In the genomic region with DNA sequence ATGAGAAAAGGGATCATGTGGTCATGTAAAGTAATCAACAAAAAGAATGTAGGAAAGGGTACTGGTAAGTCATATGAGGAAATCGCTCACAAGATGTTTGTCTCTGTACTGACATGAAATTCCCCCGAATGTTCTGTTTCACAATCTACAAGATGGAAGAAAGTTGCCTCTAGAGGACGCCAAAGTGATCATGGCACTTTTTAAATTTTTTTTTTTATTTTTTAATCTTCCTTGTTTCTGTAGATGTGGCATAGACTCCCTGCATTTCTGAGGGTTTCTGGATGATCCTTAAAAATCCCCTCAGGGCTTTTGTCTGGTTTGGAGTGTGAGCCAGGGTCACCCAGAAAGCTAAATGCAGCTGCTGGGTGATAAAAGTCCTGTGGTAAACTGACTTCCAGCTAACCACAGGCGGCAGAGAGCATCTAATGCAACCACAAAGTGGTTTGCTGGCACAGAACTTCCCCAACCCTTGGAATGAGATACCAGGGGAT, we compare ENCODE assay signal across 12 cellular contexts.
DNase-seq lines count a peak whose midpoint lies in the region; ATAC-seq, FAIRE-seq and TF ChIP-seq lines count a peak whose summit lies in the region.
"Had no signal": no experiment of that assay in that cellular context is flagged by ENCODE, and none has a peak within 500 bp of the region (broad histone marks: within the 10 kb centered on the region; RNA-seq: fewer than 3 reads in every experiment).

No MANE protein-coding gene starts in this region.

- no peak for TF ChIP-seq EP300 in A549 (IDR thresholded peaks at IDR 0.05)

- H3K9me2 ChIP-seq in OCI-LY7 (ENCODE audit: insufficient read depth, low read length), result no peaks in the 10 kb centered on the region; the same call in 1 of the 2 replicates

- H3K4me1 ChIP-seq in A549 (no peaks in the 10 kb centered on the region), OCI-LY7 (ENCODE audit: insufficient read depth, low read length, poor library complexity, severe bottlenecking) (no peaks in the 10 kb centered on the region)
- H3K4me1 ChIP-seq in naive thymus-derived CD4-positive, alpha-beta T cell (ENCODE audit: control insufficient read depth in 2 of 2, insufficient read depth in 2 of 2, low read length in 2 of 2), result no peaks in the 10 kb centered on the region
- H3K4me1 ChIP-seq: right atrium auricular region had no signal

- H3K36me3 Mint-ChIP-seq in naive thymus-derived CD4-positive, alpha-beta T cell, result peaks cover 0 to 7% (median 2%) of the 10 kb centered on the region in 5 donors

- no peaks in the 10 kb centered on the region for H3K9me3 ChIP-seq in A549
- H3K9me3 ChIP-seq in OCI-LY7 (ENCODE audit: low read length), result no peaks in the 10 kb centered on the region
- H3K9me3 ChIP-seq in naive thymus-derived CD4-positive, alpha-beta T cell (ENCODE audit: control insufficient read depth in 2 of 3, low read length in 3 of 3), result no peaks in the 10 kb centered on the region
- H3K9me3 ChIP-seq: right atrium auricular region had no signal

- POLR2A ChIA-PET in A549 (lab: Yijun Ruan, JAX) (no interaction called here), OCI-LY7 (lab: Charles Lee) (no interaction called here)
- POLR2A ChIA-PET in naive thymus-derived CD4-positive, alpha-beta T cell (lab: Charles Lee), result no interaction called here

- H3K4me3 ChIP-seq in A549 (no peak overlapping the region), OCI-LY7 (ENCODE audit: low read depth, low read length, poor library complexity, severe bottlenecking) (no peak overlapping the region), choroid plexus epithelial cell (ENCODE audit: low read depth, low read length) (no peak overlapping the region)
- H3K4me3 ChIP-seq in naive thymus-derived CD4-positive, alpha-beta T cell (ENCODE audit: low read length), result no peak overlapping the region
- H3K4me3 ChIP-seq: right atrium auricular region had no signal

- TF ChIP-seq CTCF in A549 (IDR thresholded peaks at IDR 0.05) (0 out of 3 replicates have a peak, but pooled peaks have one; percentile 18), OCI-LY7 (conservative IDR thresholded peaks at IDR 0.05; ENCODE audit: low read length) (peak; percentile 47), choroid plexus epithelial cell (conservative IDR thresholded peaks at IDR 0.05; ENCODE audit: low read depth, low read length) (peak; percentile 44)

- H3K36me3 ChIP-seq in OCI-LY7 (ENCODE audit: insufficient read depth, low read length), result no peaks in the 10 kb centered on the region
- no peaks in the 10 kb centered on the region for H3K36me3 ChIP-seq in naive thymus-derived CD4-positive, alpha-beta T cell (ENCODE audit: control insufficient read depth in 2 of 3, insufficient read depth in 3 of 3, low read length in 3 of 3)
- H3K36me3 ChIP-seq: right atrium auricular region had no signal

- H3K4me2 ChIP-seq in A549 (no peak overlapping the region), OCI-LY7 (ENCODE audit: low read length) (no peak overlapping the region)

- ATAC-seq in A549, result no peak
- no peak for ATAC-seq in naive thymus-derived CD4-positive, alpha-beta T cell

- H3K27me3 Mint-ChIP-seq in naive thymus-derived CD4-positive, alpha-beta T cell, result peaks cover 0 to 5% (median 0%) of the 10 kb centered on the region in 5 donors

- H3K4me3 Mint-ChIP-seq in naive thymus-derived CD4-positive, alpha-beta T cell, result no peak overlapping the region

- no peaks in the 10 kb centered on the region for H3K27me3 ChIP-seq in naive thymus-derived CD4-positive, alpha-beta T cell (ENCODE audit: control insufficient read depth in 2 of 2, insufficient read depth in 2 of 2, low read length in 2 of 2)
- H3K27me3 ChIP-seq: right atrium auricular region had no signal

- H3K4me1 Mint-ChIP-seq in naive thymus-derived CD4-positive, alpha-beta T cell, result peaks cover 0 to 4% (median 2%) of the 10 kb centered on the region in 7 donors

- no peak for TF ChIP-seq RAD21 in A549 (conservative IDR thresholded peaks at IDR 0.05 in 1 of 2, IDR thresholded peaks at IDR 0.05 in 1 of 2)

- no peak overlapping the region for H3K27ac Mint-ChIP-seq in naive thymus-derived CD4-positive, alpha-beta T cell

- peaks cover 0 to 6% (median 4%) of the 10 kb centered on the region in 11 donors for H3K9me3 Mint-ChIP-seq in naive thymus-derived CD4-positive, alpha-beta T cell

- no peaks in the 10 kb centered on the region for H3K79me2 ChIP-seq in OCI-LY7 (ENCODE audit: insufficient read depth, low read depth, low read length)

- DNase-seq in A549 (ENCODE audit: low read depth in 1 of 2, low spot score in 1 of 2) (peak in 1 of 2 experiments; percentile 25), H4 (ENCODE audit: low spot score) (peak; percentile 97), OCI-LY7 (ENCODE audit: low spot score) (no peak), choroid plexus epithelial cell (ENCODE audit: low read depth) (peak; percentile 75), NK-92 (lab: John Stamatoyannopoulos, UW; ENCODE audit: unreplicated experiment) (no peak), cardiac septum (ENCODE audit: low spot score) (no peak), NCI-H774 (lab: John Stamatoyannopoulos, UW) (no peak)
- no peak for DNase-seq in naive thymus-derived CD4-positive, alpha-beta T cell
- DNase-seq: cerebellar nuclear complex, NCI-H510A had no signal

- intact Hi-C loops in OCI-LY7 (cut with micrococcal nuclease; ENCODE audit: unreplicated experiment) (no loop called here), cardiac septum (cut with DNase I) (no loop called here)
- intact Hi-C loops in naive thymus-derived CD4-positive, alpha-beta T cell (cut with micrococcal nuclease), result no loop called here

- 34% methylated on average over 4 of the region's 4 CpGs for WGBS in A549 (ENCODE audit: missing lambda C conversion rate)

- no peak overlapping the region for H3K27ac ChIP-seq in A549
- no peak overlapping the region for H3K27ac ChIP-seq in OCI-LY7 (ENCODE audit: low read depth, low read length, poor library complexity, severe bottlenecking)
- no peak overlapping the region for H3K27ac ChIP-seq in naive thymus-derived CD4-positive, alpha-beta T cell (ENCODE audit: low read depth, low read length)
- H3K27ac ChIP-seq: right atrium auricular region had no signal

- H4K20me1 ChIP-seq in OCI-LY7 (ENCODE audit: insufficient read depth, low read length), result no peaks in the 10 kb centered on the region

- no peak for TF ChIP-seq POLR2A in A549 (IDR thresholded peaks at IDR 0.05; ENCODE audit: low read length)

- no peak overlapping the region for H2AFZ ChIP-seq in OCI-LY7 (ENCODE audit: low read length)

- FAIRE-seq in A549 (lab: Jason Lieb, UNC), result no peak
- FAIRE-seq: islet of Langerhans had no signal

- CTCF ChIA-PET in A549 (lab: Yijun Ruan, JAX), result no interaction called here
- CTCF ChIA-PET in OCI-LY7 (lab: Charles Lee; ENCODE audit: unreplicated experiment), result no interaction called here
- CTCF ChIA-PET in naive thymus-derived CD4-positive, alpha-beta T cell (lab: Charles Lee), result no interaction called here

- BruUV-seq in OCI-LY7 (replicated peaks; lab: Mats Ljungman, UMichigan), result no TSS peak

TF ChIP-seq in A549, 52 proteins besides CTCF, POLR2A, EP300 and RAD21:
- TF ChIP-seq RFX5 (IDR thresholded peaks at IDR 0.05) (no peak), ZFP36 (IDR thresholded peaks at IDR 0.05; ENCODE audit: borderline replicate concordance, partially characterized antibody) (no peak), HDAC2 (IDR thresholded peaks at IDR 0.05) (no peak), HOXB13 (CRISPR knock-in tag; IDR thresholded peaks at IDR 0.05; ENCODE audit: low read depth) (no peak)

Comparison
In these comparisons a context has a peak if more than half of its experiments do, and no peak if none do; other contexts are left out.
1. DNase-seq: peak in H4 (single experiment) and choroid plexus epithelial cell (single experiment); none in OCI-LY7 (single experiment), NK-92 (single experiment), naive thymus-derived CD4-positive, alpha-beta T cell (0 of 9), cardiac septum (single experiment) and NCI-H774 (single experiment).
2. Peak in every context shown above with its lines, with median percentiles within 50 percentile points of each other: CTCF ChIP-seq.